Comparison of ENCODE assay signal across 8 cellular contexts in genomic region chrX:131262738-131263679, GRCh38. TPM values are rescaled to one million over a fixed set of nuclear protein-coding genes. Genes with fewer than 3 reads are reported as not detected.
DNase-seq lines count a peak whose midpoint lies in the region; ATAC-seq and TF ChIP-seq lines count a peak whose summit lies in the region.
"Had no signal": no experiment of that assay in that cellular context is flagged by ENCODE, and none has a peak within 500 bp of the region (broad histone marks: within the 10 kb centered on the region; RNA-seq: fewer than 3 reads in every experiment).

No MANE protein-coding gene starts in this region.

- intact Hi-C loops in right lobe of liver (cut with DNase I): loop anchor here in 1 of 2 donors (10.0 kb wide), 1 partner anchor 372 kb away; no protein-coding TSS in a partner anchor

- 21% methylated on average over 13 of the region's 13 CpGs for WGBS in right lobe of liver (ENCODE audit: insufficient coverage, low coverage, low lambda C conversion rate, missing lambda C conversion rate)

- H3K4me3 ChIP-seq in right lobe of liver: no peak overlapping the region

- POLR2A ChIA-PET in GM10248 (lab: Yijun Ruan, JAX): no interaction called here

- DNase-seq in GM10248 (ENCODE audit: extremely low spot score): no peak
- peak; percentile 28 for DNase-seq in HK-2 (ENCODE audit: unreplicated experiment)
- peak; percentile 53 to 61 (median 61) for DNase-seq in right lobe of liver
- no peak for DNase-seq in 8988T
- DNase-seq: NCI-H446 treated with DMSO at 0.1 percent for 48 hours had no signal

- no peaks in the 10 kb centered on the region for H3K27me3 ChIP-seq in right lobe of liver

- no peaks in the 10 kb centered on the region for H3K9me3 ChIP-seq in right lobe of liver

- ATAC-seq in right lobe of liver (peak; percentile 82 to 98 (median 93)), HG02610 (IDR thresholded peaks at IDR 0.05; ENCODE audit: unreplicated experiment) (no peak), HG03457 (IDR thresholded peaks at IDR 0.05; ENCODE audit: unreplicated experiment) (no peak)

- H3K36me3 ChIP-seq in right lobe of liver: no peaks in the 10 kb centered on the region

- TF ChIP-seq POLR2A in right lobe of liver (IDR thresholded peaks at IDR 0.05): no peak

- H3K4me1 ChIP-seq in right lobe of liver: no peaks in the 10 kb centered on the region

- TF ChIP-seq CTCF in GM10248 (IDR thresholded peaks at IDR 0.05; ENCODE audit: control extremely low read depth, extremely low read depth, low read depth, missing control alignments): peak; percentile 13
- TF ChIP-seq CTCF in VCaP (conservative IDR thresholded peaks at IDR 0.05): peak; percentile 65; the same call in 1 of the 2 replicates
- TF ChIP-seq CTCF in right lobe of liver (IDR thresholded peaks at IDR 0.05): peak; percentile 57 to 64 (median 60)

- CTCF ChIA-PET in GM10248 (lab: Yijun Ruan, JAX): interaction anchor here (1.0 to 1.7 kb wide), 2 partner anchors 14 to 24 kb away, joined by 3 to 5 read pairs; no protein-coding TSS in a partner anchor

- H3K27ac ChIP-seq in VCaP (no peak overlapping the region), right lobe of liver (no peak overlapping the region)

RNA-seq across cellular contexts. Expression of gene IGSF1, which starts 26.1 kb away (rescaled TPM):
- under 1 TPM; 0.24 to 0.64 (median 0.40) TPM for total RNA-seq in right lobe of liver

Comparison
In these comparisons a context has a peak if more than half of its experiments do, and no peak if none do; other contexts are left out.
1. DNase-seq: peak in HK-2 (single experiment) and right lobe of liver (3 of 3); none in GM10248 (single experiment) and 8988T (single experiment).
2. CTCF ChIP-seq: peak in every context shown above with its lines; median percentile 65 in VCaP; 60 in right lobe of liver; 13 in GM10248.
3. ATAC-seq: peak in right lobe of liver (4 of 4); none in HG02610 (single experiment) and HG03457 (single experiment).